Comparison of ENCODE assay signal across 24 cellular contexts in genomic region chr7:131840291-131840690, GRCh38.
DNase-seq lines count a peak whose midpoint lies in the region; ATAC-seq, FAIRE-seq and TF ChIP-seq lines count a peak whose summit lies in the region.
"Had no signal": no experiment of that assay in that cellular context is flagged by ENCODE, and none has a peak within 500 bp of the region (broad histone marks: within the 10 kb centered on the region; RNA-seq: fewer than 3 reads in every experiment).

No MANE protein-coding gene starts in this region.

- 89% methylated on average over 1 of the region's 1 CpG for WGBS in A549 (ENCODE audit: missing lambda C conversion rate)
- no CpG with 5 or more reads among the region's 1 CpG for WGBS in mesendoderm (ENCODE audit: extremely low coverage, insufficient coverage, low lambda C conversion rate)
- 100% methylated on average over 1 of the region's 1 CpG for WGBS in hepatocyte (ENCODE audit: low lambda C conversion rate, missing lambda C conversion rate)

- ATAC-seq in A549 (no peak), GM21737 (IDR thresholded peaks at IDR 0.05; ENCODE audit: unreplicated experiment) (no peak)

- DNase-seq in DMS 273 (lab: John Stamatoyannopoulos, UW; ENCODE audit: unreplicated experiment) = peak; percentile 26
- no peak for DNase-seq in DMS 273 treated with DMSO at 0.1 percent for 48 hours (lab: John Stamatoyannopoulos, UW)
- no peak for DNase-seq in A549 (ENCODE audit: low read depth in 1 of 2, low spot score in 1 of 2)
- DNase-seq in SK-MEL-5 (ENCODE audit: low read depth, low spot score) = peak; percentile 31
- peak; percentile 56 for DNase-seq in mesendoderm
- DNase-seq in hepatocyte (ENCODE audit: low spot score) = no peak
- DNase-seq: ACHN; BE2C; C1 segment of cervical spinal cord; CD4-positive, alpha-beta memory T cell; CD4-positive, CD25-positive, alpha-beta regulatory T cell; CD8-positive, alpha-beta memory T cell; COR-L47; DMS153; DMS53; DMS79; DND-41; EL; GDM1 had no signal

- H3K4me1 ChIP-seq in A549 (peaks cover 17% of the 10 kb centered on the region; the same call in 2 of the 3 replicates), mesendoderm (ENCODE audit: control insufficient read depth, low read depth, low read length) (no peaks in the 10 kb centered on the region), hepatocyte (ENCODE audit: insufficient read depth) (peaks cover 4% of the 10 kb centered on the region)
- H3K4me1 ChIP-seq: BLaER1 had no signal

- H2BK5ac ChIP-seq in mesendoderm (ENCODE audit: low read length) = no peak overlapping the region

- H3K9me3 ChIP-seq in A549 (no peaks in the 10 kb centered on the region), hepatocyte (ENCODE audit: low read depth) (no peaks in the 10 kb centered on the region)
- H3K9me3 ChIP-seq: BE2C, BLaER1 had no signal

- no peak for TF ChIP-seq POLR2A in A549 (IDR thresholded peaks at IDR 0.05; ENCODE audit: low read length)

- H4K5ac ChIP-seq in mesendoderm (ENCODE audit: low read length) = no peak overlapping the region

- no peaks in the 10 kb centered on the region for H3K36me3 ChIP-seq in mesendoderm (ENCODE audit: control insufficient read depth, insufficient read depth, low read length)
- no peaks in the 10 kb centered on the region for H3K36me3 ChIP-seq in hepatocyte (replicated peaks; ENCODE audit: insufficient read depth, low read depth)
- H3K36me3 ChIP-seq: BE2C, BLaER1 had no signal

- CTCF ChIA-PET in A549 (lab: Yijun Ruan, JAX) = interaction anchor here (0.8 kb wide), 1 partner anchor 19 kb away, joined by 3 read pairs; no protein-coding TSS in a partner anchor

- POLR2A ChIA-PET in A549 (lab: Yijun Ruan, JAX) = no interaction called here

- H3K4ac ChIP-seq in mesendoderm (ENCODE audit: low read depth, low read length) = no peak overlapping the region

- no peak overlapping the region for H3K9ac ChIP-seq in mesendoderm (ENCODE audit: low read length)
- H3K9ac ChIP-seq: BLaER1 had no signal

- H3K27me3 ChIP-seq in mesendoderm (ENCODE audit: insufficient read depth, low read length, poor library complexity) (no peaks in the 10 kb centered on the region), hepatocyte (peaks cover 13% of the 10 kb centered on the region)
- H3K27me3 ChIP-seq: BE2C, BLaER1 had no signal

- no peak for FAIRE-seq in A549 (lab: Jason Lieb, UNC)
- FAIRE-seq: GM12891, GM19239 had no signal

- H3K79me1 ChIP-seq in mesendoderm (ENCODE audit: low read length) = no peaks in the 10 kb centered on the region

- no peaks in the 10 kb centered on the region for H3K9me2 ChIP-seq in hepatocyte (replicated peaks; ENCODE audit: insufficient read depth)

- no peak overlapping the region for H2AK5ac ChIP-seq in mesendoderm (ENCODE audit: low read length)

- no peak overlapping the region for H4K8ac ChIP-seq in mesendoderm (ENCODE audit: low read depth, low read length)

- no peak overlapping the region for H2BK15ac ChIP-seq in mesendoderm (replicated peaks; ENCODE audit: low read depth)

- H3K56ac ChIP-seq in mesendoderm (ENCODE audit: low read length) = no peak overlapping the region

- TF ChIP-seq CTCF in A549 (IDR thresholded peaks at IDR 0.05) = no peak
- no peak for TF ChIP-seq CTCF in hepatocyte (IDR thresholded peaks at IDR 0.05; ENCODE audit: poor library complexity)

- no peak overlapping the region for H2AFZ ChIP-seq in hepatocyte

- H2BK120ac ChIP-seq in mesendoderm (ENCODE audit: low read depth, low read length) = no peak overlapping the region

- TF ChIP-seq EP300 in A549 (IDR thresholded peaks at IDR 0.05) = no peak

- no peak overlapping the region for H3K4me2 ChIP-seq in A549
- H3K4me2 ChIP-seq in mesendoderm (ENCODE audit: low read length) = no peak overlapping the region
- H3K4me2 ChIP-seq in hepatocyte = no peak overlapping the region
- H3K4me2 ChIP-seq: BLaER1 had no signal

- H3K4me3 ChIP-seq in A549 = no peak overlapping the region
- no peak overlapping the region for H3K4me3 ChIP-seq in mesendoderm (ENCODE audit: low read length)
- H3K4me3 ChIP-seq in hepatocyte = no peak overlapping the region
- H3K4me3 ChIP-seq: BLaER1 had no signal

- in situ Hi-C loops in SK-MEL-5 (cut with HindIII; ENCODE audit: low pct_unique_long_range_greater_than_20kb, low sequenced_read_pairs) = no loop called here

- H3K18ac ChIP-seq in mesendoderm (ENCODE audit: low read length) = no peak overlapping the region

- H3K27ac ChIP-seq in A549 (no peak overlapping the region), mesendoderm (ENCODE audit: low read depth, low read length) (no peak overlapping the region), hepatocyte (no peak overlapping the region)
- H3K27ac ChIP-seq: 22Rv1, BLaER1 had no signal

- H4K20me1 ChIP-seq in hepatocyte (ENCODE audit: insufficient read depth, poor library complexity, severe bottlenecking) = no peaks in the 10 kb centered on the region
- H4K20me1 ChIP-seq: BLaER1 had no signal

- TF ChIP-seq RAD21 in A549 (conservative IDR thresholded peaks at IDR 0.05 in 1 of 2, IDR thresholded peaks at IDR 0.05 in 1 of 2) = no peak

- H3K23ac ChIP-seq in mesendoderm (ENCODE audit: low read length) = no peak overlapping the region

- H3K79me2 ChIP-seq in mesendoderm (ENCODE audit: control insufficient read depth, insufficient read depth, low read length) (no peaks in the 10 kb centered on the region), hepatocyte (no peaks in the 10 kb centered on the region)

TF ChIP-seq in A549, 52 proteins besides CTCF, POLR2A, EP300 and RAD21:
- TF ChIP-seq RFX5 (IDR thresholded peaks at IDR 0.05) (peak; percentile 55; the same call in 1 of the 2 replicates), RARB (CRISPR knock-in tag; IDR thresholded peaks at IDR 0.05) (no peak)

Comparison
In these comparisons a context has a peak if more than half of its experiments do, and no peak if none do; other contexts are left out.
1. DNase-seq: peak in DMS 273 (single experiment), SK-MEL-5 (single experiment) and mesendoderm (single experiment); none in DMS 273 treated with DMSO at 0.1 percent for 48 hours (single experiment), A549 (0 of 2) and hepatocyte (single experiment).